Comparison of ENCODE assay signal across 12 cellular contexts in the genomic region with DNA sequence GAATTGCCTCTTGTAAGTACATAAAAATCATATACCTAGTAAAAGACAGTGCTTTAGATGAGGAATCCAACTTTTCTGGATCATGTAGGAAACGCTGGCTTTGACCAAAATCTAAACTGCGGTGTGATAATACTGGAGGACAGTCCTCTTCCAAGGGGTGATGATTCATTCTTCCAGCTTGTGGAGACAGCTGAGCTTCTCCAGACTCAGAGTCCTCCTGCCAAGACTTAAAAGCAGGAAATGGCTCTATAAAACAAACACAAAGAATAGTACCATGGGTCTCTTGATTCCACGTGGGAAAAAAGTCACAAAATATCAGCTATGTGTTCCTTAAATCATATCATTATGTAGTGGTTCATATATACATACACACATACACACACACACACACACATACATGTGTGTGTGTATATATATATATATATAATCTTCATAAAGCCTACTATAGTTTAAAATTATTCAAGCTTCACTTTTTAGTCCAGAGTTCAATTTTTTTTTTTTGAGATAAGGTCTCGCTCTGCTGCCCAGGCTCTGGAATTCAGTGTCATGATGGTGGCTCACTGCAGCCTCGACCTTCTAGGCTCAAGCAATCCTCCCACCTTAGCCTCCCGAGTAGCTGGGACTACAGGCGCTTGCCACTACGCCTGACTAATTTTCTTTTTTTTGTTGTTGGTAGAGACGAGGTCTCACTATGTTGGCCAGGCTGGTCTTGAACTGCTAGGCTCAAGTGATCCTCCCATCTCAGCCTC.
A peak's percentile ranks its signal among the peaks of the same experiment; 100 is the strongest.
DNase-seq lines count a peak whose midpoint lies in the region; ATAC-seq, FAIRE-seq and TF ChIP-seq lines count a peak whose summit lies in the region.
"Had no signal": no experiment of that assay in that cellular context is flagged by ENCODE, and none has a peak within 500 bp of the region (broad histone marks: within the 10 kb centered on the region; RNA-seq: fewer than 3 reads in every experiment).

No MANE protein-coding gene starts in this region.

- peak; percentile 86 for FAIRE-seq in A549 (lab: Jason Lieb, UNC)

- H3K4me1 ChIP-seq in A549 (peaks cover 22% of the 10 kb centered on the region), lower lobe of right lung (peaks cover 5% of the 10 kb centered on the region)
- H3K4me1 ChIP-seq: tibial nerve had no signal

- CTCF ChIA-PET in A549 (lab: Yijun Ruan, JAX) = interaction anchor here (0.8 to 1.9 kb wide), 7 partner anchors 18 to 179 kb away, joined by 3 to 8 read pairs (median 4); no protein-coding TSS in a partner anchor

- peaks cover 61% of the 10 kb centered on the region for H3K36me3 Mint-ChIP-seq in effector memory CD8-positive, alpha-beta T cell (ENCODE audit: insufficient read depth)

- POLR2A ChIA-PET in A549 (lab: Yijun Ruan, JAX) = interaction anchor here (0.7 to 1.1 kb wide), 2 partner anchors 105 to 121 kb away, joined by 5 read pairs; no protein-coding TSS in a partner anchor

- DNase-seq in A549 (ENCODE audit: low read depth in 1 of 2, low spot score in 1 of 2) (peak; percentile 55 to 73), LNCaP clone FGC (ENCODE audit: low read depth) (peak; percentile 54), dermis blood vessel endothelial cell (peak; percentile 90), lower lobe of right lung (no peak), NCI-H146 (lab: John Stamatoyannopoulos, UW) (no peak), HPDE6-E6E7 (ENCODE audit: extremely low spot score) (no peak)
- DNase-seq in effector memory CD8-positive, alpha-beta T cell = no peak
- DNase-seq: CD8-positive, alpha-beta memory T cell; cortex of kidney had no signal

- H3K9me3 Mint-ChIP-seq in effector memory CD8-positive, alpha-beta T cell = no peaks in the 10 kb centered on the region
- H3K9me3 Mint-ChIP-seq: CD8-positive, alpha-beta memory T cell had no signal

- 44% methylated on average over 9 of the region's 9 CpGs for WGBS in A549 (ENCODE audit: missing lambda C conversion rate)

- H3K9me3 ChIP-seq in A549 (no peaks in the 10 kb centered on the region), lower lobe of right lung (no peaks in the 10 kb centered on the region)
- H3K9me3 ChIP-seq: ovary, tibial nerve had no signal

- H3K27me3 Mint-ChIP-seq in effector memory CD8-positive, alpha-beta T cell = no peaks in the 10 kb centered on the region
- H3K27me3 Mint-ChIP-seq: CD8-positive, alpha-beta memory T cell had no signal

- TF ChIP-seq EP300 in A549 (IDR thresholded peaks at IDR 0.05) = no peak

- H3K36me3 ChIP-seq in lower lobe of right lung = peaks cover 81% of the 10 kb centered on the region
- H3K36me3 ChIP-seq: ovary had no signal

- H3K4me3 ChIP-seq in A549 (0 out of 3 replicates have a peak overlapping the region, but pooled peaks have one; percentile 11), LNCaP clone FGC (ENCODE audit: low read depth, low read length) (no peak overlapping the region), lower lobe of right lung (no peak overlapping the region)
- H3K4me3 ChIP-seq: ovary, tibial nerve had no signal

- ATAC-seq in A549 = peak; percentile 97
- peak in 1 of 2 donors; percentile 33 for ATAC-seq in lower lobe of right lung
- no peak for ATAC-seq in GM21619 (IDR thresholded peaks at IDR 0.05; ENCODE audit: unreplicated experiment)
- ATAC-seq in effector memory CD8-positive, alpha-beta T cell (replicated peaks) = no peak

- TF ChIP-seq CTCF in A549 (IDR thresholded peaks at IDR 0.05) (no peak), LNCaP clone FGC (IDR thresholded peaks at IDR 0.05; ENCODE audit: control insufficient read depth, extremely low read depth, insufficient read depth) (no peak), lower lobe of right lung (IDR thresholded peaks at IDR 0.05) (no peak)

- H3K27ac Mint-ChIP-seq in effector memory CD8-positive, alpha-beta T cell = no peak overlapping the region

- no peak overlapping the region for H3K4me3 Mint-ChIP-seq in effector memory CD8-positive, alpha-beta T cell
- H3K4me3 Mint-ChIP-seq: CD8-positive, alpha-beta memory T cell had no signal

- H3K4me1 Mint-ChIP-seq in effector memory CD8-positive, alpha-beta T cell (ENCODE audit: low read depth in 2 of 2) = peaks cover 0 to 5% of the 10 kb centered on the region in 2 donors

- TF ChIP-seq POLR2A in A549 (IDR thresholded peaks at IDR 0.05; ENCODE audit: low read length) = no peak

- TF ChIP-seq RAD21 in A549 (conservative IDR thresholded peaks at IDR 0.05 in 1 of 2, IDR thresholded peaks at IDR 0.05 in 1 of 2) = no peak

- peak overlapping the region; percentile 71 for H3K4me2 ChIP-seq in A549

- intact Hi-C loops in lower lobe of right lung (cut with DNase I) = no loop called here

- H3K27ac ChIP-seq in A549 (peak overlapping the region; percentile 60 to 81), lower lobe of right lung (peak overlapping the region; percentile 38)

- no peaks in the 10 kb centered on the region for H3K27me3 ChIP-seq in lower lobe of right lung (ENCODE audit: low read depth)
- H3K27me3 ChIP-seq: ovary, tibial nerve had no signal

TF ChIP-seq in A549, 52 proteins besides CTCF, POLR2A, EP300 and RAD21:
- TF ChIP-seq HOXB13 (CRISPR knock-in tag; IDR thresholded peaks at IDR 0.05; ENCODE audit: low read depth) = no peak
- TF ChIP-seq GATA3 (IDR thresholded peaks at IDR 0.05; ENCODE audit: borderline replicate concordance) = no peak
- no peak for TF ChIP-seq HOXA7 (CRISPR knock-in tag; IDR thresholded peaks at IDR 0.05)
- no peak for TF ChIP-seq KDM5A (IDR thresholded peaks at IDR 0.05)
- no peak for TF ChIP-seq TFCP2L1 (CRISPR knock-in tag; IDR thresholded peaks at IDR 0.05)
- TF ChIP-seq FOSL2 (IDR thresholded peaks at IDR 0.05) = peak; percentile 54; the same call in 1 of the 2 replicates
- TF ChIP-seq FOSL2 (CRISPR knock-in tag; IDR thresholded peaks at IDR 0.05) = peak; percentile 65
- TF ChIP-seq, protein P1, sequence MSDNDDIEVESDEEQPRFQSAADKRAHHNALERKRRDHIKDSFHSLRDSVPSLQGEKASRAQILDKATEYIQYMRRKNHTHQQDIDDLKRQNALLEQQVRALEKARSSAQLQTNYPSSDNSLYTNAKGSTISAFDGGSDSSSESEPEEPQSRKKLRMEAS (IDR thresholded peaks at IDR 0.05) = peak; percentile 37; the same call in 1 of the 2 replicates
- TF ChIP-seq NFE2L2 (conservative IDR thresholded peaks at IDR 0.05; ENCODE audit: low read length) = no peak
- TF ChIP-seq RCOR1 (IDR thresholded peaks at IDR 0.05; ENCODE audit: low read depth, low read length) = no peak
- no peak for TF ChIP-seq SMC3 (IDR thresholded peaks at IDR 0.05)
- TF ChIP-seq MAZ (IDR thresholded peaks at IDR 0.05; ENCODE audit: borderline replicate concordance, low read depth, low read length) = no peak
- no peak for TF ChIP-seq FOXS1 (CRISPR knock-in tag; IDR thresholded peaks at IDR 0.05)
- TF ChIP-seq CHD2 (IDR thresholded peaks at IDR 0.05; ENCODE audit: low read length, partially characterized antibody) = no peak
- no peak for TF ChIP-seq BHLHE40 (IDR thresholded peaks at IDR 0.05; ENCODE audit: low read depth, low read length)

Comparison
In these comparisons a context has a peak if more than half of its experiments do, and no peak if none do; other contexts are left out.
1. ATAC-seq: peak in A549 (2 of 2); none in GM21619 (single experiment) and effector memory CD8-positive, alpha-beta T cell (single experiment).
2. DNase-seq: peak in A549 (2 of 2), LNCaP clone FGC (single experiment) and dermis blood vessel endothelial cell (single experiment); none in lower lobe of right lung (single experiment), NCI-H146 (single experiment), HPDE6-E6E7 (single experiment) and effector memory CD8-positive, alpha-beta T cell (0 of 3).